Comparison of ENCODE assay signal across 9 cellular contexts in genomic region chr11:77046060-77046501, GRCh38. TPM values are rescaled to one million over a fixed set of nuclear protein-coding genes. Genes with fewer than 3 reads are reported as not detected.
DNase-seq lines count a peak whose midpoint lies in the region; ATAC-seq and TF ChIP-seq lines count a peak whose summit lies in the region.
"Had no signal": no experiment of that assay in that cellular context is flagged by ENCODE, and none has a peak within 500 bp of the region (broad histone marks: within the 10 kb centered on the region; RNA-seq: fewer than 3 reads in every experiment).

No MANE protein-coding gene starts in this region.

- peaks cover 14% of the 10 kb centered on the region for H3K4me1 Mint-ChIP-seq in T-helper 17 cell

- H3K36me3 ChIP-seq in DOHH2 (ENCODE audit: control insufficient read depth, low read length) = no peaks in the 10 kb centered on the region
- no peaks in the 10 kb centered on the region for H3K36me3 ChIP-seq in body of pancreas (replicated peaks in 1 of 2; ENCODE audit: insufficient read depth in 1 of 2, low read depth in 2 of 2)

- no peak for TF ChIP-seq POLR2A in body of pancreas (IDR thresholded peaks at IDR 0.05)

- H3K9me3 ChIP-seq in DOHH2 (ENCODE audit: control insufficient read depth, insufficient read depth, low read length) (no peaks in the 10 kb centered on the region), T-helper 17 cell (ENCODE audit: control insufficient read depth, low read length, poor library complexity, severe bottlenecking) (no peaks in the 10 kb centered on the region), body of pancreas (no peaks in the 10 kb centered on the region)

- intact Hi-C loops in body of pancreas (cut with DNase I) = loop anchor here (10.0 kb wide), 1 partner anchor 311 kb away; no protein-coding TSS in a partner anchor

- DNase-seq in T-helper 17 cell (peak; percentile 42 to 53 (median 44)), body of pancreas (peak; percentile 51 to 69 (median 60)), iris pigment epithelial cell (ENCODE audit: low read depth) (peak; percentile 31), NCI-H446 treated with DMSO at 0.1 percent for 48 hours (lab: John Stamatoyannopoulos, UW) (no peak)
- DNase-seq in stimulated activated CD4-positive, alpha-beta T cell treated with anti-CD3 and anti-CD28 coated beads, Interleukin-4, amount 100 ng/mL, for 4 hours = peak; percentile 37 to 57

- H3K27me3 Mint-ChIP-seq in T-helper 17 cell = peaks cover 14% of the 10 kb centered on the region

- H3K27ac ChIP-seq in DOHH2 (ENCODE audit: low read depth, low read length) = no peak overlapping the region
- H3K27ac ChIP-seq in body of pancreas = no peak overlapping the region

- no peaks in the 10 kb centered on the region for H3K36me3 Mint-ChIP-seq in T-helper 17 cell (ENCODE audit: low read depth)

- 3 to 19% methylated on average over 9 to 38 of the region's 39 CpGs for WGBS in body of pancreas, 2 donors

- H3K4me3 ChIP-seq in DOHH2 (ENCODE audit: low read length) (no peak overlapping the region), body of pancreas (no peak overlapping the region)

- no peak overlapping the region for H3K4me2 ChIP-seq in DOHH2 (ENCODE audit: low read length)

- H3F3A ChIP-seq in DOHH2 (ENCODE audit: control insufficient read depth, insufficient read depth) = peaks cover 6% of the 10 kb centered on the region; the same call in 1 of the 2 replicates

- peak; percentile 43 for ATAC-seq in HG03108 (IDR thresholded peaks at IDR 0.05; ENCODE audit: unreplicated experiment)
- peak; percentile 49 for ATAC-seq in T-helper 17 cell
- peak; percentile 73 for ATAC-seq in body of pancreas
- ATAC-seq in HG03571 (IDR thresholded peaks at IDR 0.05; ENCODE audit: unreplicated experiment) = no peak

- no peaks in the 10 kb centered on the region for H3K79me2 ChIP-seq in DOHH2 (ENCODE audit: control insufficient read depth, low read length)

- H3K27ac Mint-ChIP-seq in T-helper 17 cell = peak overlapping the region; percentile 87

- H3K9me2 ChIP-seq in DOHH2 (replicated peaks; ENCODE audit: control insufficient read depth, low read length) = no peaks in the 10 kb centered on the region

- peaks cover 4% of the 10 kb centered on the region; the same call in 1 of the 2 replicates for H3K4me1 ChIP-seq in DOHH2 (ENCODE audit: control insufficient read depth, low read length)
- H3K4me1 ChIP-seq in body of pancreas = peaks cover 4% of the 10 kb centered on the region

- H3K4me3 Mint-ChIP-seq in T-helper 17 cell = peak overlapping the region; percentile 57

- no peaks in the 10 kb centered on the region for H3K27me3 ChIP-seq in DOHH2 (ENCODE audit: control insufficient read depth, low read length)
- H3K27me3 ChIP-seq in body of pancreas = no peaks in the 10 kb centered on the region

- no peaks in the 10 kb centered on the region for H4K20me1 ChIP-seq in DOHH2 (ENCODE audit: control insufficient read depth, insufficient read depth, low read depth, low read length)

- TF ChIP-seq CTCF in DOHH2 (IDR thresholded peaks at IDR 0.05; ENCODE audit: low read depth, low read length, poor library complexity, severe bottlenecking) = peak; percentile 60
- TF ChIP-seq CTCF in body of pancreas (IDR thresholded peaks at IDR 0.05) = peak; percentile 66 to 89 (median 73)

RNA-seq across cellular contexts. Expression of gene B3GNT6, which starts 11.9 kb away (rescaled TPM):
- total RNA-seq in T-helper 17 cell (not detected), body of pancreas (not detected)
- total RNA-seq: T-helper 1 cell treated with Interleukin-12 subunit alpha and Interleukin-12 subunit beta and Interleukin-4 antibody, amounts not matched to agents 30 ng/mL and 1 ng/mL, for 36 hours had no signal

RNA-seq across cellular contexts. Expression of gene CAPN5, which starts 20.7 kb away (rescaled TPM):
- total RNA-seq in T-helper 17 cell = 1 to 10 TPM; 2.5 to 3.0 TPM
- 10 to 100 TPM in 1 of 2 donors, 1 to 10 TPM in 1; 7.8 to 13.8 TPM for total RNA-seq in body of pancreas

RNA-seq across cellular contexts. Expression of gene OMP, which starts 56.6 kb away (rescaled TPM):
- total RNA-seq in T-helper 17 cell (not detected), body of pancreas (not detected)
- total RNA-seq: T-helper 1 cell treated with Interleukin-12 subunit alpha and Interleukin-12 subunit beta and Interleukin-4 antibody, amounts not matched to agents 30 ng/mL and 1 ng/mL, for 36 hours had no signal
